1 cellular context compared by ENCODE assay signal in genomic region chr16:87874639-87875472, GRCh38.
TF ChIP-seq lines count a peak whose summit lies in the region.

No MANE protein-coding gene starts in this region.

TF ChIP-seq in HepG2, 621 proteins besides CTCF, POLR2A, EP300 and RAD21 (continued from another document):
- TF ChIP-seq ZNF281 (CRISPR knock-in tag; IDR thresholded peaks at IDR 0.05; ENCODE audit: borderline replicate concordance), result 0 out of 2 replicates have a peak, but pooled peaks have one; percentile 11
- no peak for TF ChIP-seq SOX6 (IDR thresholded peaks at IDR 0.05)
- peak; percentile 39; the same call in 1 of the 2 replicates for TF ChIP-seq SOX6 (CRISPR knock-in tag; IDR thresholded peaks at IDR 0.05)
- no peak for TF ChIP-seq ZNF503 (CRISPR knock-in tag; IDR thresholded peaks at IDR 0.05)
- TF ChIP-seq TEAD3 (CRISPR knock-in tag; optimal IDR thresholded peaks at IDR 0.05; ENCODE audit: borderline replicate concordance), result peak; percentile 9
- no peak for TF ChIP-seq SNAPC2 (CRISPR knock-in tag; IDR thresholded peaks at IDR 0.05)
